In the genomic region with DNA sequence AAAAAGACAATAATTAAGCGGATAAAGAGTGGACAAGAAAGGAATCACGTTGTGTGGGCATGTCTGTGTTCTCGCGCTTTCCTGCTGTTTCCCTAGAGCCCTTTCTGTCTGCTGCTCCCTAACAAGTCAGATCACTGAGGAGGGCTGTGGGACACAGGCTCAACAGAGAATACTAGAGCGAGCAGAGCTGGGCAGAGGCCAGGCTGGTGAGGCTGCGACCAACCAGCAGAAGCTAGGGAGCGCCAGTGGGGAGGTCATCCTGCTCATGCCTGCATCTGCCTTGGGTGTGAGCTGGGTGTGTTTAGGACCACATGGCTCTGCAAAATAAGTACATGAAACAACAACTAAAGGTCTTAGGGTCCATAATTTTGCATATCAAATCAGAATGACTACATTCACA, we compare ENCODE assay signal across 1 cellular context.
TF ChIP-seq lines count a peak whose summit lies in the region.

No MANE protein-coding gene starts in this region.

TF ChIP-seq in endothelial cell of umbilical vein, 7 proteins besides CTCF, POLR2A, EP300 and RAD21:
- no peak for TF ChIP-seq FOS (IDR thresholded peaks at IDR 0.05; ENCODE audit: borderline replicate concordance, insufficient read depth, low read length)
- TF ChIP-seq, protein P1, sequence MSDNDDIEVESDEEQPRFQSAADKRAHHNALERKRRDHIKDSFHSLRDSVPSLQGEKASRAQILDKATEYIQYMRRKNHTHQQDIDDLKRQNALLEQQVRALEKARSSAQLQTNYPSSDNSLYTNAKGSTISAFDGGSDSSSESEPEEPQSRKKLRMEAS (IDR thresholded peaks at IDR 0.05; ENCODE audit: insufficient read depth, insufficient read length), result no peak
- TF ChIP-seq POLR2AphosphoS5 (IDR thresholded peaks at IDR 0.05; ENCODE audit: insufficient read depth, low read depth, low read length), result no peak
- no peak for TF ChIP-seq EZH2 (IDR thresholded peaks at IDR 0.05; ENCODE audit: borderline replicate concordance, low read depth, low read length, severe bottlenecking)
- TF ChIP-seq GATA2 (IDR thresholded peaks at IDR 0.05; ENCODE audit: insufficient read depth, insufficient read length, low read depth, low read length), result no peak
- no peak for TF ChIP-seq MYC (IDR thresholded peaks at IDR 0.05; ENCODE audit: low read depth, low read length)
- no peak for TF ChIP-seq JUN (IDR thresholded peaks at IDR 0.05; ENCODE audit: borderline replicate concordance, insufficient read depth, insufficient read length, low read depth)
